Comparison of ENCODE assay signal across 11 cellular contexts in genomic region chr6:146905313-146905712, GRCh38.
A peak's percentile ranks its signal among the peaks of the same experiment; 100 is the strongest.
DNase-seq lines count a peak whose midpoint lies in the region; ATAC-seq and TF ChIP-seq lines count a peak whose summit lies in the region.
"Had no signal": no experiment of that assay in that cellular context is flagged by ENCODE, and none has a peak within 500 bp of the region (broad histone marks: within the 10 kb centered on the region; RNA-seq: fewer than 3 reads in every experiment).

No MANE protein-coding gene starts in this region.

- TF ChIP-seq EP300 in ovary (IDR thresholded peaks at IDR 0.05) = no peak
- no peak for TF ChIP-seq EP300 in transverse colon (IDR thresholded peaks at IDR 0.05; ENCODE audit: low read depth)

- TF ChIP-seq CTCF in 22Rv1 (IDR thresholded peaks at IDR 0.05) = no peak
- no peak for TF ChIP-seq CTCF in foreskin keratinocyte (conservative IDR thresholded peaks at IDR 0.05)
- no peak for TF ChIP-seq CTCF in left lung (IDR thresholded peaks at IDR 0.05)
- no peak for TF ChIP-seq CTCF in ovary (IDR thresholded peaks at IDR 0.05)
- TF ChIP-seq CTCF in transverse colon (IDR thresholded peaks at IDR 0.05) = no peak

- H3K36me3 ChIP-seq in SJCRH30 (no peaks in the 10 kb centered on the region), left lung (no peaks in the 10 kb centered on the region), ovary (no peaks in the 10 kb centered on the region), transverse colon (no peaks in the 10 kb centered on the region)

- peaks cover 21% of the 10 kb centered on the region for H3K4me1 ChIP-seq in SJCRH30
- H3K4me1 ChIP-seq in foreskin keratinocyte = peaks cover 5% of the 10 kb centered on the region
- peaks cover 0 to 6% of the 10 kb centered on the region in 2 donors for H3K4me1 ChIP-seq in left lung
- H3K4me1 ChIP-seq in ovary (ENCODE audit: insufficient read depth) = no peaks in the 10 kb centered on the region
- no peaks in the 10 kb centered on the region for H3K4me1 ChIP-seq in transverse colon

- TF ChIP-seq POLR2A in ovary (IDR thresholded peaks at IDR 0.05) (no peak), transverse colon (IDR thresholded peaks at IDR 0.05) (no peak)

- intact Hi-C loops in left lung (cut with DNase I) (no loop called here), ovary (cut with DNase I) (no loop called here), transverse colon (cut with DNase I; ENCODE audit: low total_unique reads) (no loop called here)

- H3K27ac ChIP-seq in 22Rv1 (peak overlapping the region; percentile 44; the same call in 1 of the 2 replicates), SJCRH30 (peak overlapping the region; percentile 35), foreskin keratinocyte (no peak overlapping the region), left lung (no peak overlapping the region), ovary (no peak overlapping the region), transverse colon (no peak overlapping the region)

- ATAC-seq in foreskin keratinocyte (peak; percentile 44), left lung (no peak)

- no peaks in the 10 kb centered on the region for H3K27me3 ChIP-seq in SJCRH30
- H3K27me3 ChIP-seq in foreskin keratinocyte = no peaks in the 10 kb centered on the region
- H3K27me3 ChIP-seq in left lung = no peaks in the 10 kb centered on the region
- no peaks in the 10 kb centered on the region for H3K27me3 ChIP-seq in ovary
- no peaks in the 10 kb centered on the region for H3K27me3 ChIP-seq in transverse colon

- H3K4me3 ChIP-seq in SJCRH30 (no peak overlapping the region), left lung (no peak overlapping the region), ovary (no peak overlapping the region), transverse colon (no peak overlapping the region)

- no peaks in the 10 kb centered on the region for H3K9me3 ChIP-seq in SJCRH30 (replicated peaks)
- no peaks in the 10 kb centered on the region for H3K9me3 ChIP-seq in left lung
- no peaks in the 10 kb centered on the region for H3K9me3 ChIP-seq in ovary
- no peaks in the 10 kb centered on the region for H3K9me3 ChIP-seq in transverse colon

- in situ Hi-C loops in transverse colon (cut with MboI; ENCODE audit: low pct_ligation_motif_present in 1 of 4, low pct_unique_long_range_greater_than_20kb in 1 of 4, low sequenced_read_pairs in 3 of 4) = no loop called here

- DNase-seq in H4 (ENCODE audit: low spot score) (peak; percentile 64), SJCRH30 (peak; percentile 88 to 93), foreskin keratinocyte (peak; percentile 11 to 54), SKM-1 (lab: John Stamatoyannopoulos, UW; ENCODE audit: unreplicated experiment) (no peak), left lung (no peak), ovary (no peak), transverse colon (no peak)
- DNase-seq: activated CD4-positive, alpha-beta T cell treated with anti-CD3 and anti-CD28 coated beads for 1 hour; CD4-positive, CD25-positive, alpha-beta regulatory T cell; NCI-H1694 treated with DMSO at 0.1 percent for 48 hours had no signal

Comparison
In these comparisons a context has a peak if more than half of its experiments do, and no peak if none do; other contexts are left out.
1. H3K27ac ChIP-seq: peak in 22Rv1 (single experiment) and SJCRH30 (single experiment); none in foreskin keratinocyte (single experiment), left lung (0 of 2), ovary (0 of 2) and transverse colon (0 of 4).
2. DNase-seq: peak in H4 (single experiment), SJCRH30 (2 of 2) and foreskin keratinocyte (2 of 2); none in SKM-1 (single experiment), left lung (0 of 2), ovary (0 of 5) and transverse colon (single experiment).